21 cellular contexts compared by ENCODE assay signal in genomic region chr22:49914256-49914655, GRCh38. TPM values are rescaled to one million over a fixed set of nuclear protein-coding genes. Genes with fewer than 3 reads are reported as not detected.
DNase-seq lines count a peak whose midpoint lies in the region; ATAC-seq, FAIRE-seq and TF ChIP-seq lines count a peak whose summit lies in the region.
"Had no signal": no experiment of that assay in that cellular context is flagged by ENCODE, and none has a peak within 500 bp of the region (broad histone marks: within the 10 kb centered on the region; RNA-seq: fewer than 3 reads in every experiment).

No MANE protein-coding gene starts in this region.

- peaks cover 2% of the 10 kb centered on the region; the same call in 1 of the 2 replicates for H3K4me1 Mint-ChIP-seq in WTC11
- H3K4me1 Mint-ChIP-seq: GM23338 had no signal

- H3K79me1 ChIP-seq in trophoblast cell (ENCODE audit: low read length) = peaks cover 11% of the 10 kb centered on the region

- WGBS in spleen, 5 donors = 81 to 96% (median 90%) methylated on average over 8 to 12 of the region's 12 CpGs
- no CpG with 5 or more reads among the region's 12 CpGs for WGBS in trophoblast cell (ENCODE audit: extremely low coverage, insufficient coverage, insufficient read length)

- ATAC-seq in WTC11 (no peak), lower lobe of right lung (no peak)
- ATAC-seq: GM23338 had no signal

- CTCF ChIA-PET in RWPE1 (lab: Yijun Ruan, JAX) (interaction anchor here (0.9 kb wide), 1 partner anchor 114 kb away, joined by 3 read pairs; no protein-coding TSS in a partner anchor), WTC11 (lab: Charles Lee) (no interaction called here)

- no peak overlapping the region for H3K4me3 ChIP-seq in lower lobe of right lung
- no peak overlapping the region for H3K4me3 ChIP-seq in spleen
- no peak overlapping the region for H3K4me3 ChIP-seq in trophoblast cell (ENCODE audit: low read depth, low read length)
- H3K4me3 ChIP-seq: GM23338 had no signal

- H3K4ac ChIP-seq in trophoblast cell (ENCODE audit: low read depth, low read length) = no peak overlapping the region

- no peak overlapping the region for H4K91ac ChIP-seq in trophoblast cell (ENCODE audit: low read depth, low read length)

- no peak overlapping the region for H2BK12ac ChIP-seq in trophoblast cell (ENCODE audit: low read length)

- no peak overlapping the region for H4K8ac ChIP-seq in trophoblast cell (ENCODE audit: low read depth, low read length)

- intact Hi-C loops in lower lobe of right lung (cut with DNase I) = no loop called here
- intact Hi-C loops in spleen (cut with DNase I; ENCODE audit: low total_unique reads) = loop anchor here (10.0 kb wide), 1 partner anchor 49 kb away; no protein-coding TSS in a partner anchor

- POLR2A ChIA-PET in RWPE1 (lab: Yijun Ruan, JAX; ENCODE audit: low non-redundant PET) (no interaction called here), WTC11 (lab: Charles Lee) (no interaction called here)

- no peak overlapping the region for H2BK120ac ChIP-seq in trophoblast cell (ENCODE audit: insufficient read depth, low read length, poor library complexity)

- H3K27me3 ChIP-seq in lower lobe of right lung (ENCODE audit: low read depth) (no peaks in the 10 kb centered on the region), spleen (replicated peaks in 1 of 7) (no peaks in the 10 kb centered on the region), trophoblast cell (ENCODE audit: insufficient read depth, low read length) (no peaks in the 10 kb centered on the region)

- no peaks in the 10 kb centered on the region for H3K9me3 Mint-ChIP-seq in WTC11
- H3K9me3 Mint-ChIP-seq: CD4-positive, alpha-beta memory T cell; GM23338 had no signal

- H3K23ac ChIP-seq in trophoblast cell (ENCODE audit: low read length) = no peak overlapping the region

- H3K9ac ChIP-seq in trophoblast cell (ENCODE audit: low read length) = no peak overlapping the region

- peaks cover 7% of the 10 kb centered on the region for H3K36me3 Mint-ChIP-seq in WTC11

- H2BK5ac ChIP-seq in trophoblast cell (ENCODE audit: low read depth, low read length, poor library complexity) = no peak overlapping the region

- FAIRE-seq in frontal cortex (lab: Jason Lieb, UNC) = no peak
- FAIRE-seq: A204.1, GM12892, GM18507, H54 had no signal

- H3K27me3 Mint-ChIP-seq in WTC11 (ENCODE audit: low read depth) = no peaks in the 10 kb centered on the region
- H3K27me3 Mint-ChIP-seq: CD4-positive, alpha-beta memory T cell had no signal

- H3K18ac ChIP-seq in trophoblast cell (ENCODE audit: low read length) = no peak overlapping the region

- peaks cover 8% of the 10 kb centered on the region for H3K79me2 ChIP-seq in trophoblast cell (ENCODE audit: control insufficient read depth, insufficient read depth, low read length, poor library complexity)

- no peak overlapping the region for H3K4me2 ChIP-seq in trophoblast cell (ENCODE audit: low read length)
- H3K4me2 ChIP-seq: GM23338 had no signal

- H4K12ac ChIP-seq in trophoblast cell (ENCODE audit: low read depth, low read length) = no peak overlapping the region

- peak overlapping the region; percentile 41; the same call in 1 of the 2 replicates for H3K27ac Mint-ChIP-seq in WTC11
- H3K27ac Mint-ChIP-seq: GM23338 had no signal

- H2AK5ac ChIP-seq in trophoblast cell (ENCODE audit: low read length) = no peak overlapping the region

- no peak overlapping the region for H3K14ac ChIP-seq in trophoblast cell (ENCODE audit: low read length)

- H3K9me3 ChIP-seq in lower lobe of right lung (no peaks in the 10 kb centered on the region), spleen (no peaks in the 10 kb centered on the region), trophoblast cell (ENCODE audit: insufficient read depth, low read depth, low read length) (no peaks in the 10 kb centered on the region)

- DNase-seq in RWPE1 (ENCODE audit: low spot score) = no peak
- no peak for DNase-seq in WTC11 (ENCODE audit: low spot score)
- DNase-seq in lower lobe of right lung = peak; percentile 37
- peak; percentile 68 for DNase-seq in spleen
- DNase-seq in frontal cortex (ENCODE audit: low spot score in 2 of 2) = no peak
- no peak for DNase-seq in activated gamma-delta T cell (lab: John Stamatoyannopoulos, UW)
- DNase-seq in trophoblast cell = no peak
- DNase-seq: ACHN; CD4-positive, alpha-beta memory T cell; DMS153; DMS79; GDM1; HCEC 1CT; IMR-90 had no signal

- H3K4me1 ChIP-seq in lower lobe of right lung (peaks cover 17% of the 10 kb centered on the region), spleen (peaks cover 5 to 29% (median 21%) of the 10 kb centered on the region in 6 donors), trophoblast cell (ENCODE audit: control insufficient read depth in 1 of 2, insufficient read depth in 2 of 2, low read length in 2 of 2) (peaks cover 5 to 8% of the 10 kb centered on the region in 2 experiments)

- H2AFZ ChIP-seq in trophoblast cell (ENCODE audit: insufficient read depth, low read length, poor library complexity) = no peak overlapping the region
- H2AFZ ChIP-seq: GM23338 had no signal

- H3K36me3 ChIP-seq in lower lobe of right lung = peaks cover 38% of the 10 kb centered on the region
- peaks cover 0 to 55% (median 31%) of the 10 kb centered on the region in 6 donors for H3K36me3 ChIP-seq in spleen
- H3K36me3 ChIP-seq in trophoblast cell (ENCODE audit: control insufficient read depth in 1 of 2, insufficient read depth in 2 of 2, low read length in 2 of 2) = peaks cover 22 to 33% of the 10 kb centered on the region in 2 experiments

- H3K4me3 Mint-ChIP-seq in WTC11 = no peak overlapping the region
- H3K4me3 Mint-ChIP-seq: GM23338 had no signal

- H3K27ac ChIP-seq in RWPE1 (peak overlapping the region; percentile 11; the same call in 1 of the 2 replicates), lower lobe of right lung (no peak overlapping the region), spleen (no peak overlapping the region), trophoblast cell (ENCODE audit: low read depth, low read length) (no peak overlapping the region)
- H3K27ac ChIP-seq: C4-2B, HL-60 had no signal

- TF ChIP-seq POLR2A in spleen (IDR thresholded peaks at IDR 0.05) = no peak

- TF ChIP-seq CTCF in RWPE1 (conservative IDR thresholded peaks at IDR 0.05; ENCODE audit: low read depth) (no peak), WTC11 (IDR thresholded peaks at IDR 0.05) (no peak), lower lobe of right lung (IDR thresholded peaks at IDR 0.05) (no peak), spleen (IDR thresholded peaks at IDR 0.05 in 8 of 11, conservative IDR thresholded peaks at IDR 0.05 in 3 of 11) (no peak)

TF ChIP-seq in WTC11, 78 proteins besides CTCF, POLR2A, EP300 and RAD21 (continues in another document):
- TF ChIP-seq ZNF219 (CRISPR knock-in tag; IDR thresholded peaks at IDR 0.05; ENCODE audit: borderline replicate concordance) (no peak), ZBTB43 (CRISPR knock-in tag; IDR thresholded peaks at IDR 0.05) (no peak), GRHL2 (CRISPR knock-in tag; IDR thresholded peaks at IDR 0.05; ENCODE audit: insufficient replicate concordance, severe bottlenecking) (no peak), CBFB (CRISPR knock-in tag; IDR thresholded peaks at IDR 0.05; ENCODE audit: low read depth) (no peak), STAT6 (CRISPR knock-in tag; conservative IDR thresholded peaks at IDR 0.05; ENCODE audit: low read depth) (no peak), ELF4 (CRISPR knock-in tag; IDR thresholded peaks at IDR 0.05; ENCODE audit: low read depth) (no peak), ZNF317 (CRISPR knock-in tag; IDR thresholded peaks at IDR 0.05; ENCODE audit: borderline replicate concordance, low read depth) (no peak)

RNA-seq across cellular contexts. Expression of gene ALG12, which starts 4.0 kb away (rescaled TPM):
- total RNA-seq in WTC11 (2021) (26.5 to 29.2 TPM (median 26.7 TPM) in 3 replicates), lower lobe of right lung (25.9 TPM), spleen (10 to 100 TPM; 10.2 to 20.1 (median 13.3) TPM), frontal cortex (8.6 TPM)
- polyA plus RNA-seq in spleen = 1 to 10 TPM; 5.7 to 7.1 (median 5.9) TPM
- 22.3 and 22.8 TPM in 2 replicates for polyA plus RNA-seq in trophoblast cell (2013)

RNA-seq across cellular contexts. Expression of gene CRELD2, which starts 4.2 kb away (rescaled TPM):
- total RNA-seq in WTC11 (2021) = 34.9 to 42.8 TPM (median 35.2 TPM) in 3 replicates
- 42.7 TPM for total RNA-seq in lower lobe of right lung
- 10 to 100 TPM; 23.2 to 46.3 (median 38.1) TPM for total RNA-seq in spleen
- polyA plus RNA-seq in spleen = 10 to 100 TPM; 16.2 to 26.3 (median 18.3) TPM
- total RNA-seq in frontal cortex = 17.5 TPM
- 42.2 and 46.8 TPM in 2 replicates for polyA plus RNA-seq in trophoblast cell (2013)

RNA-seq across cellular contexts. Expression of gene PIM3, which starts 46.3 kb away (rescaled TPM):
- total RNA-seq in WTC11 (2021) (42.9 to 45.7 TPM (median 44.3 TPM) in 3 replicates), lower lobe of right lung (94.7 TPM), spleen (100 to 1,000 TPM in 5 of 7 donors, 10 to 100 TPM in 2; 72.1 to 134 (median 109) TPM), frontal cortex (16.3 TPM)
- polyA plus RNA-seq in spleen = 10 to 100 TPM; 49.5 to 84.4 (median 52.0) TPM
- polyA plus RNA-seq in trophoblast cell (2013) = 66.6 and 72.8 TPM in 2 replicates

Comparison
In these comparisons a context has a peak if more than half of its experiments do, and no peak if none do; other contexts are left out.
1. DNase-seq: peak in lower lobe of right lung (single experiment) and spleen (single experiment); none in RWPE1 (single experiment), WTC11 (single experiment), frontal cortex (0 of 2), activated gamma-delta T cell (single experiment) and trophoblast cell (0 of 2).